In the genomic region with DNA sequence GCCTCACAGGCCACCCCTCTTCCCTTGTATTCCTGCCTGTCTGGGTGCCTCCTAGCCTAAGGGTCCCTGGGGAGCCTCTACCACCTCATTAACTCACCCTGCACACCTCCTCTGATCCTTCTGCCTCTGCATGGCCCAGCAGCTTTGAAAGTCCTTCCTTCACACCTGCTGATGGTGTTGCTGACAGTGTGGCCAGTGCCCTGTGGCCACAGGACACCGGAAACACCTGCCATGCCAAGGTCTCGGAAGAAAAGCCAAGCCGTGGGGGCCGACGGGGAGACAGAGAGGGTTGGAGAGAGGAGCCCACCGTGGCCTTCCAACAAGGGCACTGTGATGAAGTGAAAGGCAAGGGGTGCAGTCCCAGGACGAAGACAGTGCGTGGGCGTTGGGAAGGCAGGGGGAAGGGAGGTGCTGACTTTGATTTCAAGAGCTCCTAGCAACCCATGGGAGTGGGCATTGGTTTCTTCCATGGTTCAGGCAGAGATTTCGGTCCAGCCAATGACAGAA, we compare ENCODE assay signal across 28 cellular contexts. TPM values are rescaled to one million over a fixed set of nuclear protein-coding genes. Genes with fewer than 3 reads are reported as not detected.
DNase-seq lines count a peak whose midpoint lies in the region; ATAC-seq and TF ChIP-seq lines count a peak whose summit lies in the region.
"Had no signal": no experiment of that assay in that cellular context is flagged by ENCODE, and none has a peak within 500 bp of the region (broad histone marks: within the 10 kb centered on the region; RNA-seq: fewer than 3 reads in every experiment).

No MANE protein-coding gene starts in this region.

- no peaks in the 10 kb centered on the region for H3K9me2 ChIP-seq in OCI-LY7 (ENCODE audit: insufficient read depth, low read length)

- no peaks in the 10 kb centered on the region for H4K20me1 ChIP-seq in BLaER1 treated with 17β-estradiol and CSF1 and Interleukin-3, amounts not matched to agents 10 nM and 100 nM
- no peaks in the 10 kb centered on the region for H4K20me1 ChIP-seq in OCI-LY7 (ENCODE audit: insufficient read depth, low read length)

- peaks cover 26 to 52% (median 49%) of the 10 kb centered on the region in 10 experiments for H3K4me1 ChIP-seq in BLaER1 treated with 17β-estradiol and CSF1 and Interleukin-3, amounts not matched to agents 10 nM and 100 nM
- H3K4me1 ChIP-seq in OCI-LY7 (ENCODE audit: insufficient read depth, low read length, poor library complexity, severe bottlenecking) (peaks cover 57% of the 10 kb centered on the region), psoas muscle (no peaks in the 10 kb centered on the region)

- H3K27me3 ChIP-seq in BLaER1 treated with 17β-estradiol and CSF1 and Interleukin-3, amounts not matched to agents 10 nM and 100 nM, result peaks cover 0 to 5% (median 0%) of the 10 kb centered on the region in 11 experiments; a peak in 2 of 22 replicates
- H3K27me3 ChIP-seq in psoas muscle (ENCODE audit: insufficient read depth in 3 of 3, low read length in 2 of 3), result peaks cover 0 to 51% (median 9%) of the 10 kb centered on the region in 3 donors

- DNase-seq in OCI-LY7 (ENCODE audit: low spot score), result peak; percentile 53
- DNase-seq in glutamatergic neuron, result no peak
- no peak for DNase-seq in psoas muscle
- DNase-seq in activated T-cell treated with anti-CD3 and anti-CD28 coated beads, Interleukin-2, amount 50 U/mL, for 72 hours, result no peak
- DNase-seq in activated T-cell treated with anti-CD3 and anti-CD28 coated beads, Interleukin-2, amount 50 U/mL, for 48 hours, result no peak
- DNase-seq: activated CD8-positive, alpha-beta memory T cell treated with anti-CD3 and anti-CD28 coated beads, Interleukin-2, amount 50 U/mL, for 4 hours; activated effector memory CD4-positive, alpha-beta T cell treated with Interleukin-2 at 50 U/mL for 16 hours; activated naive CD8-positive, alpha-beta T cell treated with anti-CD3 and anti-CD28 coated beads, Interleukin-2, amount 10 ng/mL, durations not matched to agents 7 days and 5 days; cerebellar nuclear complex; foreskin fibroblast; immature natural killer cell; NCI-H1105; NCI-H2029; NCI-H2227 treated with DMSO at 0.1 percent for 48 hours; NCI-H69; WERI-Rb-1 had no signal

- WGBS in psoas muscle, 3 donors, result 67 to 72% (median 67%) methylated on average over 10 of the region's 10 CpGs

- TF ChIP-seq CTCF in OCI-LY7 (conservative IDR thresholded peaks at IDR 0.05; ENCODE audit: low read length), result no peak
- TF ChIP-seq CTCF in glutamatergic neuron (IDR thresholded peaks at IDR 0.05; ENCODE audit: partially characterized antibody, unreplicated experiment), result no peak
- no peak for TF ChIP-seq CTCF in psoas muscle (IDR thresholded peaks at IDR 0.05)

- no peaks in the 10 kb centered on the region for H3K9me3 ChIP-seq in BLaER1 treated with 17β-estradiol and CSF1 and Interleukin-3, amounts not matched to agents 10 nM and 100 nM (replicated peaks in 1 of 11)
- no peaks in the 10 kb centered on the region for H3K9me3 ChIP-seq in OCI-LY7 (ENCODE audit: low read length)
- H3K9me3 ChIP-seq in psoas muscle, result no peaks in the 10 kb centered on the region

- POLR2A ChIA-PET in OCI-LY7 (lab: Charles Lee), result interaction anchor here (0.6 to 2.5 kb wide), 6 partner anchors 10 to 1548 kb away, joined by 3 to 7 read pairs (median 4); no protein-coding TSS in a partner anchor

- peaks cover 14% of the 10 kb centered on the region for H3K4me1 Mint-ChIP-seq in glutamatergic neuron (ENCODE audit: low read depth, unreplicated experiment)
- no peaks in the 10 kb centered on the region for H3K4me1 Mint-ChIP-seq in activated T-cell treated with anti-CD3 and anti-CD28 coated beads, Interleukin-2, amount 50 U/mL, for 72 hours (ENCODE audit: low read depth)
- H3K4me1 Mint-ChIP-seq: activated naive CD8-positive, alpha-beta T cell treated with anti-CD3 and anti-CD28 coated beads, Interleukin-2, amount 10 ng/mL, durations not matched to agents 7 days and 5 days; immature natural killer cell had no signal

- H3K27me3 Mint-ChIP-seq in glutamatergic neuron (ENCODE audit: unreplicated experiment), result peaks cover 2% of the 10 kb centered on the region
- H3K27me3 Mint-ChIP-seq in activated T-cell treated with anti-CD3 and anti-CD28 coated beads, Interleukin-2, amount 50 U/mL, for 72 hours (ENCODE audit: low read depth), result peaks cover 46% of the 10 kb centered on the region

- H3K36me3 ChIP-seq in BLaER1 treated with 17β-estradiol and CSF1 and Interleukin-3, amounts not matched to agents 10 nM and 100 nM, result no peaks in the 10 kb centered on the region
- H3K36me3 ChIP-seq in OCI-LY7 (ENCODE audit: insufficient read depth, low read length) (no peaks in the 10 kb centered on the region), psoas muscle (ENCODE audit: insufficient read depth in 1 of 2, low read depth in 1 of 2) (no peaks in the 10 kb centered on the region)
- H3K36me3 ChIP-seq: WERI-Rb-1 had no signal

- no peak overlapping the region for H3K9ac ChIP-seq in BLaER1 treated with 17β-estradiol and CSF1 and Interleukin-3, amounts not matched to agents 10 nM and 100 nM

- CTCF ChIA-PET in OCI-LY7 (lab: Charles Lee; ENCODE audit: unreplicated experiment), result interaction anchor here (0.6 to 1.0 kb wide), 2 partner anchors 11 to 106 kb away, joined by 3 to 4 read pairs; no protein-coding TSS in a partner anchor

- H3K79me2 ChIP-seq in OCI-LY7 (ENCODE audit: insufficient read depth, low read depth, low read length), result no peaks in the 10 kb centered on the region
- H3K79me2 ChIP-seq: hepatocyte had no signal

- intact Hi-C loops in OCI-LY7 (cut with micrococcal nuclease; ENCODE audit: unreplicated experiment), result loop anchor here (1.0 to 5.0 kb wide), 3 partner anchors 8 to 262 kb away; partner anchors contain the start of gene ZFP62
- intact Hi-C loops in psoas muscle (cut with DNase I), result no loop called here

- H3K36me3 Mint-ChIP-seq in glutamatergic neuron (ENCODE audit: unreplicated experiment), result no peaks in the 10 kb centered on the region
- H3K36me3 Mint-ChIP-seq in activated T-cell treated with anti-CD3 and anti-CD28 coated beads, Interleukin-2, amount 50 U/mL, for 72 hours (ENCODE audit: insufficient read depth in 2 of 2), result no peaks in the 10 kb centered on the region
- H3K36me3 Mint-ChIP-seq: activated naive CD8-positive, alpha-beta T cell treated with anti-CD3 and anti-CD28 coated beads, Interleukin-2, amount 10 ng/mL, durations not matched to agents 7 days and 5 days; immature natural killer cell; stimulated activated effector memory CD8-positive, alpha-beta T cell treated with anti-CD3 and anti-CD28 coated beads, Interleukin-12 subunit alpha, Interleukin-12 subunit beta, amount 100 ng/mL, for 72 hours had no signal

- H2AFZ ChIP-seq in OCI-LY7 (ENCODE audit: low read length), result no peak overlapping the region; the same call in 1 of the 2 replicates
- H2AFZ ChIP-seq: hepatocyte had no signal

- H3K4me3 Mint-ChIP-seq in glutamatergic neuron (ENCODE audit: unreplicated experiment), result peak overlapping the region; percentile 57
- H3K4me3 Mint-ChIP-seq in activated T-cell treated with anti-CD3 and anti-CD28 coated beads, Interleukin-2, amount 50 U/mL, for 72 hours, result no peak overlapping the region
- H3K4me3 Mint-ChIP-seq: activated naive CD8-positive, alpha-beta T cell treated with anti-CD3 and anti-CD28 coated beads, Interleukin-2, amount 10 ng/mL, durations not matched to agents 7 days and 5 days; immature natural killer cell; stimulated activated effector memory CD8-positive, alpha-beta T cell treated with anti-CD3 and anti-CD28 coated beads, Interleukin-12 subunit alpha, Interleukin-12 subunit beta, amount 100 ng/mL, for 72 hours; T-helper 2 cell treated with Interferon-gamma antibody and Interleukin-4, amounts not matched to agents 5 μg/mL and 100 μg/mL, for 36 hours had no signal

- peak overlapping the region in 3 of 11 experiments; percentile 34 to 74 (median 69); a peak in 3 of 22 replicates for H3K27ac ChIP-seq in BLaER1 treated with 17β-estradiol and CSF1 and Interleukin-3, amounts not matched to agents 10 nM and 100 nM
- H3K27ac ChIP-seq in OCI-LY7 (ENCODE audit: low read depth, low read length, poor library complexity, severe bottlenecking) (peak overlapping the region; percentile 84), psoas muscle (peak overlapping the region; percentile 46)
- H3K27ac ChIP-seq: hepatocyte, RWPE1, WERI-Rb-1 had no signal

- H3K4me3 ChIP-seq in BLaER1 treated with 17β-estradiol and CSF1 and Interleukin-3, amounts not matched to agents 10 nM and 100 nM, result peak overlapping the region in 1 of 10 experiments; percentile 51; a peak in 2 of 20 replicates
- H3K4me3 ChIP-seq in OCI-LY7 (ENCODE audit: low read depth, low read length, poor library complexity, severe bottlenecking), result peak overlapping the region; percentile 64
- H3K4me3 ChIP-seq in psoas muscle, result peak overlapping the region; percentile 25
- H3K4me3 ChIP-seq: hepatocyte, smooth muscle cell had no signal

- peak overlapping the region in 10 of 11 experiments; percentile 75 to 94 (median 86); a peak in 20 of 22 replicates for H3K4me2 ChIP-seq in BLaER1 treated with 17β-estradiol and CSF1 and Interleukin-3, amounts not matched to agents 10 nM and 100 nM
- H3K4me2 ChIP-seq in OCI-LY7 (ENCODE audit: low read length), result peak overlapping the region; percentile 83
- H3K4me2 ChIP-seq: hepatocyte, smooth muscle cell had no signal

- no peak overlapping the region for H3K27ac Mint-ChIP-seq in glutamatergic neuron (ENCODE audit: unreplicated experiment)
- no peak overlapping the region for H3K27ac Mint-ChIP-seq in activated T-cell treated with anti-CD3 and anti-CD28 coated beads, Interleukin-2, amount 50 U/mL, for 72 hours
- H3K27ac Mint-ChIP-seq: activated naive CD8-positive, alpha-beta T cell treated with anti-CD3 and anti-CD28 coated beads, Interleukin-2, amount 10 ng/mL, durations not matched to agents 7 days and 5 days; immature natural killer cell; stimulated activated effector memory CD8-positive, alpha-beta T cell treated with anti-CD3 and anti-CD28 coated beads, Interleukin-12 subunit alpha, Interleukin-12 subunit beta, amount 100 ng/mL, for 72 hours; T-helper 2 cell treated with Interferon-gamma antibody and Interleukin-4, amounts not matched to agents 5 μg/mL and 100 μg/mL, for 36 hours had no signal

- ATAC-seq in psoas muscle, result no peak
- no peak for ATAC-seq in GM19023 (IDR thresholded peaks at IDR 0.05; ENCODE audit: unreplicated experiment)
- no peak for ATAC-seq in activated T-cell treated with anti-CD3 and anti-CD28 coated beads, Interleukin-2, amount 50 U/mL, for 72 hours (replicated peaks in 1 of 2)
- ATAC-seq in HG03460 (IDR thresholded peaks at IDR 0.05; ENCODE audit: unreplicated experiment), result no peak
- ATAC-seq: SK-N-SH treated with all-trans-retinoic acid at 6 μM for 48 hours; stimulated activated effector memory CD8-positive, alpha-beta T cell treated with anti-CD3 and anti-CD28 coated beads, Interleukin-12 subunit alpha, Interleukin-12 subunit beta, amount 100 ng/mL, for 72 hours had no signal

- H3K9me3 Mint-ChIP-seq in glutamatergic neuron (ENCODE audit: unreplicated experiment), result peaks cover 4% of the 10 kb centered on the region
- H3K9me3 Mint-ChIP-seq in activated T-cell treated with anti-CD3 and anti-CD28 coated beads, Interleukin-2, amount 50 U/mL, for 72 hours, result no peaks in the 10 kb centered on the region
- H3K9me3 Mint-ChIP-seq: activated naive CD8-positive, alpha-beta T cell treated with anti-CD3 and anti-CD28 coated beads, Interleukin-2, amount 10 ng/mL, durations not matched to agents 7 days and 5 days; immature natural killer cell; stimulated activated effector memory CD8-positive, alpha-beta T cell treated with anti-CD3 and anti-CD28 coated beads, Interleukin-12 subunit alpha, Interleukin-12 subunit beta, amount 100 ng/mL, for 72 hours; T-helper 2 cell treated with Interferon-gamma antibody and Interleukin-4, amounts not matched to agents 5 μg/mL and 100 μg/mL, for 36 hours had no signal

- no TSS peak for BruUV-seq in OCI-LY7 (replicated peaks; lab: Mats Ljungman, UMichigan)

RNA-seq across cellular contexts. Expression of gene BTNL9, which starts 4.1 kb away (rescaled TPM):
- total RNA-seq in OCI-LY7 (2014; rRNA removed; shearing (Covaris generic)), result 162 and 188 TPM in 2 replicates
- total RNA-seq in OCI-LY7 (2022) (219 and 232 TPM in 2 replicates), glutamatergic neuron (ENCODE audit: unreplicated experiment) (37.9 TPM), psoas muscle (10 to 100 TPM; 10.4 to 22.8 (median 18.1) TPM)
- polyA plus RNA-seq in psoas muscle, result 10 to 100 TPM; 14.4 to 26.3 (median 20.0) TPM
- total RNA-seq in activated T-cell treated with anti-CD3 and anti-CD28 coated beads, Interleukin-2, amount 50 U/mL, for 72 hours, result under 1 TPM in 1 of 2 donors, not detected in 1; 0.55 TPM
- total RNA-seq: activated naive CD8-positive, alpha-beta T cell treated with anti-CD3 and anti-CD28 coated beads, Interleukin-2, amount 10 ng/mL, durations not matched to agents 7 days and 5 days; epithelial cell of proximal tubule; smooth muscle cell had no signal
- polyA plus RNA-seq: immature natural killer cell, smooth muscle cell had no signal

RNA-seq across cellular contexts. Expression of gene BTNL3, which starts 55.5 kb away (rescaled TPM):
- total RNA-seq in OCI-LY7 (2014; rRNA removed; shearing (Covaris generic)), result not detected in 2 replicates
- total RNA-seq in OCI-LY7 (2022) (not detected in 2 replicates), glutamatergic neuron (ENCODE audit: unreplicated experiment) (not detected), psoas muscle (not detected)
- under 1 TPM in 2 of 3 donors, not detected in 1; 0.01 to 0.09 TPM for polyA plus RNA-seq in psoas muscle
- under 1 TPM; 0.10 to 0.16 TPM for total RNA-seq in activated T-cell treated with anti-CD3 and anti-CD28 coated beads, Interleukin-2, amount 50 U/mL, for 72 hours
- total RNA-seq: activated naive CD8-positive, alpha-beta T cell treated with anti-CD3 and anti-CD28 coated beads, Interleukin-2, amount 10 ng/mL, durations not matched to agents 7 days and 5 days; epithelial cell of proximal tubule; pulmonary artery endothelial cell; smooth muscle cell; temporal lobe had no signal
- polyA plus RNA-seq: immature natural killer cell, smooth muscle cell had no signal

Comparison
In these comparisons a context has a peak if more than half of its experiments do, and no peak if none do; other contexts are left out.
1. RNA of gene BTNL9, which starts 4.1 kb away (total RNA-seq): 162 to 232 TPM in OCI-LY7, 37.9 TPM in glutamatergic neuron (single experiment) and 10.4 to 22.8 TPM in psoas muscle; 0.55 TPM in activated T-cell treated with anti-CD3 and anti-CD28 coated beads, Interleukin-2, amount 50 U/mL, for 72 hours; every median in the first group is over 4 times any median in the second.